Comparison of ENCODE assay signal across 30 cellular contexts in genomic region chr7:42016517-42016916, GRCh38.
"Had no signal": no experiment of that assay in that cellular context is flagged by ENCODE, and none has a peak within 500 bp of the region (broad histone marks: within the 10 kb centered on the region; RNA-seq: fewer than 3 reads in every experiment).

No MANE protein-coding gene starts in this region.

- H3K4me3 Mint-ChIP-seq: activated CD4-positive, alpha-beta memory T cell treated with anti-CD3 and anti-CD28 coated beads, Interleukin-2, amount 10 ng/mL, durations not matched to agents 7 days and 5 days; activated naive CD8-positive, alpha-beta T cell treated with anti-CD3 and anti-CD28 coated beads for 36 hours; activated T-cell treated with anti-CD3 and anti-CD28 coated beads, Interleukin-2, amount 50 U/mL, for 72 hours; activated T-helper 17 cell treated with anti-CD3 and anti-CD28 coated beads, Interleukin-2, amount 50 U/mL, for 72 hours had no signal

- H3K4me1 Mint-ChIP-seq: activated CD4-positive, alpha-beta memory T cell treated with anti-CD3 and anti-CD28 coated beads, Interleukin-2, amount 10 ng/mL, durations not matched to agents 7 days and 5 days; activated naive CD8-positive, alpha-beta T cell treated with anti-CD3 and anti-CD28 coated beads for 36 hours had no signal

- H3K27ac ChIP-seq: ascending aorta, SJCRH30, SK-N-MC, WERI-Rb-1 had no signal

- H3K27me3 ChIP-seq: ascending aorta, cardiac muscle cell, SJCRH30 had no signal

- DNase-seq: activated CD4-positive, alpha-beta memory T cell treated with anti-CD3 and anti-CD28 coated beads, Interleukin-2, amount 10 ng/mL, durations not matched to agents 7 days and 5 days; activated CD4-positive, alpha-beta T cell treated with anti-CD3 and anti-CD28 coated beads for 1 hour; activated CD4-positive, alpha-beta T cell treated with anti-CD3 and anti-CD28 coated beads for 48 hours; activated CD4-positive, CD25-positive, alpha-beta regulatory T cell; activated CD8-positive, alpha-beta memory T cell treated with anti-CD3 and anti-CD28 coated beads for 24 hours; activated effector memory CD4-positive, alpha-beta T cell treated with anti-CD3 and anti-CD28 coated beads, Interleukin-2, amount 50 U/mL, for 16 hours; activated naive CD4-positive, alpha-beta T cell; activated naive CD4-positive, alpha-beta T cell treated with anti-CD3 and anti-CD28 coated beads, Interleukin-2, amount 50 U/mL, for 16 hours; activated naive CD8-positive, alpha-beta T cell treated with anti-CD3 and anti-CD28 coated beads for 36 hours; activated T-cell treated with anti-CD3 and anti-CD28 coated beads, Interleukin-2, amount 50 U/mL, for 1 hour; activated T-cell treated with anti-CD3 and anti-CD28 coated beads, Interleukin-2, amount 50 U/mL, for 72 hours; amygdala; Karpas-422; KBM-7; NCI-H1105; NCI-H1436; NCI-H1694; NCI-H1930; NCI-H2081 treated with DMSO at 0.1 percent for 48 hours; NCI-H345; NCI-H524 treated with DMSO at 0.1 percent for 48 hours; OCI-M1; SHP77; SJCRH30; T1000; WERI-Rb-1 had no signal

- ATAC-seq: activated T-cell treated with anti-CD3 and anti-CD28 coated beads, Interleukin-2, amount 50 U/mL, for 72 hours; activated T-helper 17 cell treated with anti-CD3 and anti-CD28 coated beads, Interleukin-2, amount 50 U/mL, for 72 hours had no signal

- H3K9me3 ChIP-seq: SJCRH30 had no signal

- H3K36me3 ChIP-seq: cardiac muscle cell, SJCRH30, WERI-Rb-1 had no signal

- H3K4me3 ChIP-seq: ascending aorta, cardiac muscle cell, SJCRH30, SK-N-MC had no signal

- H3K27ac Mint-ChIP-seq: activated CD4-positive, alpha-beta memory T cell treated with anti-CD3 and anti-CD28 coated beads, Interleukin-2, amount 10 ng/mL, durations not matched to agents 7 days and 5 days; activated naive CD8-positive, alpha-beta T cell treated with anti-CD3 and anti-CD28 coated beads for 36 hours; activated T-cell treated with anti-CD3 and anti-CD28 coated beads, Interleukin-2, amount 50 U/mL, for 72 hours; activated T-helper 17 cell treated with anti-CD3 and anti-CD28 coated beads, Interleukin-2, amount 50 U/mL, for 72 hours had no signal

- H3K27me3 Mint-ChIP-seq: activated CD4-positive, alpha-beta memory T cell treated with anti-CD3 and anti-CD28 coated beads, Interleukin-2, amount 10 ng/mL, durations not matched to agents 7 days and 5 days had no signal

- H3K4me1 ChIP-seq: ascending aorta, SJCRH30 had no signal
